ENCODE assay signal across 22 cellular contexts in genomic region chr6:168662301-168662936, GRCh38.
"Had no signal": no experiment of that assay in that cellular context is flagged by ENCODE, and none has a peak within 500 bp of the region (broad histone marks: within the 10 kb centered on the region; RNA-seq: fewer than 3 reads in every experiment).

No MANE protein-coding gene starts in this region.

- H3K36me3 ChIP-seq: colonic mucosa, lower lobe of right lung, prostate gland, right atrium auricular region, spleen, thyroid gland had no signal

- H3K4me2 ChIP-seq: hepatocyte had no signal

- DNase-seq: colonic mucosa; effector CD8-positive, alpha-beta T cell; endodermal cell; foreskin keratinocyte; kidney glomerular epithelial cell; left colon; left ventricle myocardium inferior; lower lobe of right lung; natural killer cell; spleen; stimulated activated CD4-positive, alpha-beta T cell treated with anti-CD3 and anti-CD28 coated beads, Interleukin-4, amount 100 ng/mL, for 4 hours; stimulated activated naive B cell treated with anti-CD40 and anti-IgM and Interleukin-4, amounts not matched to agents 10 μg/mL and 1 μg/mL and 100 μg/mL, for 72 hours; thyroid gland; trophoblast cell had no signal

- H3K9me3 ChIP-seq: colonic mucosa, gastroesophageal sphincter, heart left ventricle, lower lobe of right lung, prostate gland, right atrium auricular region, thyroid gland had no signal

- H3K9ac ChIP-seq: parathyroid adenoma had no signal

- H3K27ac ChIP-seq: colonic mucosa, epithelial cell of prostate, foreskin keratinocyte, gastroesophageal sphincter, heart left ventricle, hepatocyte, left ventricle myocardium inferior, lower lobe of right lung, parathyroid adenoma, prostate gland, right atrium auricular region, skin epidermis, spleen, thyroid gland had no signal

- H2AFZ ChIP-seq: hepatocyte, parathyroid adenoma had no signal

- H3K4me1 ChIP-seq: colonic mucosa, gastroesophageal sphincter, heart left ventricle, left ventricle myocardium inferior, lower lobe of right lung, parathyroid adenoma, prostate gland, right atrium auricular region, spleen, thyroid gland had no signal

- H3K27me3 ChIP-seq: colonic mucosa, foreskin keratinocyte, gastroesophageal sphincter, right atrium auricular region, thyroid gland had no signal

- H3K4me3 ChIP-seq: colonic mucosa, gastroesophageal sphincter, heart left ventricle, hepatocyte, left ventricle myocardium inferior, lower lobe of right lung, prostate gland, right atrium auricular region, skin epidermis, spleen, thyroid gland had no signal
